ENCODE assay signal across 12 cellular contexts in the genomic region with DNA sequence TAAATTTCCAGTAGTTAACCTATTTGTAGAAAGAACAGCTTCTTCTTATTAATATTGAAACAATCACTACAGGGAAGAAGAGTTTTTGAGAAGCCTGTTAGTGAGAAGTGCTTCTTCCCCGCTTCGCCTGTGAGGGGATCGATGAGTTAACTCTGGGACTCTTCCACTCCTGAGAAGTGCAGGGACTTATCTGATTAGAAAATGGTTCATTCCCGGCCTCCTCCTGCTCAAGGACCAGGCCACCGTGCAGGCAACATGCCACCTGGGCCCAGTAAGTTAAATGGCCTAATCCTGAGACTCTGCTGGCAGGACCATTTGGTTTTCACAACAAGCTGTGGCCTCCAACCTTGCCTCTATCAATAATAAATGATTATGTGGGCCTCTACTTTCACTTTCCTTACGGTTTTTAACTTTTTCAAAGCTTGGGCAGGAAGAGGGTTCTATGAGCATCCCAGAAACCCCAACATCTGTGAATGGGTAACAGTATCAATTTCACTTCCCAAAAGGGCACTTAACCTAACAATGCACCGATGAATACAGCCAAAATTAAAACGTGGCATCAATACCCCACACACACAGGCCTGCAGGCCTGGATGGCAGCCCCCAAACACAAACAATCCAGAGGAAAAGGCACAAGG. TPM values are rescaled to one million over a fixed set of nuclear protein-coding genes. Genes with fewer than 3 reads are reported as not detected.
DNase-seq lines count a peak whose midpoint lies in the region; ATAC-seq and TF ChIP-seq lines count a peak whose summit lies in the region.
"Had no signal": no experiment of that assay in that cellular context is flagged by ENCODE, and none has a peak within 500 bp of the region (broad histone marks: within the 10 kb centered on the region; RNA-seq: fewer than 3 reads in every experiment).

No MANE protein-coding gene starts in this region.

- H3K9me3 Mint-ChIP-seq in CD4-positive, alpha-beta memory T cell = no peaks in the 10 kb centered on the region
- H3K9me3 Mint-ChIP-seq in activated T-helper 17 cell treated with anti-CD3 and anti-CD28 coated beads, Interleukin-2, amount 50 U/mL, for 72 hours = no peaks in the 10 kb centered on the region
- no peaks in the 10 kb centered on the region for H3K9me3 Mint-ChIP-seq in endothelial cell (ENCODE audit: unreplicated experiment)
- H3K9me3 Mint-ChIP-seq: stimulated activated naive CD8-positive, alpha-beta T cell treated with anti-CD3 and anti-CD28 coated beads, Interleukin-15, Interleukin-2, amounts not matched to agents 100 ng/mL and 50 ng/mL, for 24 hours had no signal

- TF ChIP-seq CTCF in endothelial cell (IDR thresholded peaks at IDR 0.05; ENCODE audit: unreplicated experiment) = no peak

- no peaks in the 10 kb centered on the region for H3K36me3 Mint-ChIP-seq in CD4-positive, alpha-beta memory T cell
- peaks cover 5% of the 10 kb centered on the region for H3K36me3 Mint-ChIP-seq in activated T-helper 17 cell treated with anti-CD3 and anti-CD28 coated beads, Interleukin-2, amount 50 U/mL, for 72 hours (ENCODE audit: low read depth)
- peaks cover 15% of the 10 kb centered on the region for H3K36me3 Mint-ChIP-seq in endothelial cell (ENCODE audit: low read depth, unreplicated experiment)

- no peaks in the 10 kb centered on the region for H3K27me3 ChIP-seq in CD4-positive, alpha-beta memory T cell (ENCODE audit: insufficient read depth, low read length)
- H3K27me3 ChIP-seq: ascending aorta, right lobe of liver had no signal

- CTCF ChIA-PET in CD4-positive, alpha-beta memory T cell (lab: Charles Lee; ENCODE audit: partially characterized antibody) = interaction anchor here (0.8 to 4.4 kb wide), 2 partner anchors 16 to 30 kb away, joined by 3 to 13 read pairs; no protein-coding TSS in a partner anchor

- peaks cover 36% of the 10 kb centered on the region for H3K4me1 ChIP-seq in CD4-positive, alpha-beta memory T cell (ENCODE audit: insufficient read depth, low read length)
- H3K4me1 ChIP-seq: ascending aorta, right lobe of liver had no signal

- H3K4me1 Mint-ChIP-seq in CD4-positive, alpha-beta memory T cell = peaks cover 25 to 54% (median 32%) of the 10 kb centered on the region in 4 donors
- H3K4me1 Mint-ChIP-seq in activated T-helper 17 cell treated with anti-CD3 and anti-CD28 coated beads, Interleukin-2, amount 50 U/mL, for 72 hours = peaks cover 11% of the 10 kb centered on the region
- peaks cover 77% of the 10 kb centered on the region for H3K4me1 Mint-ChIP-seq in endothelial cell (ENCODE audit: unreplicated experiment)

- no peaks in the 10 kb centered on the region for H3K36me3 ChIP-seq in CD4-positive, alpha-beta memory T cell (ENCODE audit: insufficient read depth, low read length)
- H3K36me3 ChIP-seq: ascending aorta, right lobe of liver had no signal

- no peaks in the 10 kb centered on the region for H3K9me3 ChIP-seq in CD4-positive, alpha-beta memory T cell (ENCODE audit: control insufficient read depth in 1 of 2, low read length in 2 of 2)
- H3K9me3 ChIP-seq: ascending aorta, right lobe of liver had no signal

- intact Hi-C loops in CD4-positive, alpha-beta memory T cell (cut with micrococcal nuclease) = no loop called here

- H3K27ac ChIP-seq in CD4-positive, alpha-beta memory T cell (ENCODE audit: low read depth, low read length) = no peak overlapping the region
- H3K27ac ChIP-seq: ascending aorta, right lobe of liver had no signal

- POLR2A ChIA-PET in CD4-positive, alpha-beta memory T cell (lab: Charles Lee; ENCODE audit: partially characterized antibody) = interaction anchor here (0.7 kb wide), 1 partner anchor 16 kb away, joined by 4 read pairs; no protein-coding TSS in a partner anchor

- DNase-seq in CD4-positive, alpha-beta memory T cell = peak in 1 of 5 donors; percentile 12
- DNase-seq in NCI-H748 treated with DMSO at 0.1 percent for 48 hours (lab: John Stamatoyannopoulos, UW) (no peak), endothelial cell (ENCODE audit: low spot score) (no peak), dedifferentiated amniotic fluid mesenchymal stem cell (ENCODE audit: extremely low spot score) (no peak)
- DNase-seq: left cardiac atrium, right lobe of liver had no signal

- H3K4me3 Mint-ChIP-seq in CD4-positive, alpha-beta memory T cell = peak overlapping the region in 7 of 8 donors; percentile 19 to 68 (median 47)
- no peak overlapping the region for H3K4me3 Mint-ChIP-seq in activated T-helper 17 cell treated with anti-CD3 and anti-CD28 coated beads, Interleukin-2, amount 50 U/mL, for 72 hours
- no peak overlapping the region for H3K4me3 Mint-ChIP-seq in endothelial cell (ENCODE audit: unreplicated experiment)
- H3K4me3 Mint-ChIP-seq: stimulated activated naive CD8-positive, alpha-beta T cell treated with anti-CD3 and anti-CD28 coated beads, Interleukin-15, Interleukin-2, amounts not matched to agents 100 ng/mL and 50 ng/mL, for 24 hours had no signal

- H3K4me3 ChIP-seq in CD4-positive, alpha-beta memory T cell (ENCODE audit: low read length in 2 of 2) = no peak overlapping the region
- H3K4me3 ChIP-seq: ascending aorta, right lobe of liver had no signal

- ATAC-seq in GM18868 (IDR thresholded peaks at IDR 0.05; ENCODE audit: unreplicated experiment) (peak; percentile 47), HG03060 (IDR thresholded peaks at IDR 0.05; ENCODE audit: low read depth, unreplicated experiment) (peak; percentile 39), GM21390 (IDR thresholded peaks at IDR 0.05; ENCODE audit: unreplicated experiment) (no peak)
- ATAC-seq in activated T-helper 17 cell treated with anti-CD3 and anti-CD28 coated beads, Interleukin-2, amount 50 U/mL, for 72 hours (replicated peaks) = no peak
- ATAC-seq: left cardiac atrium had no signal

- no peaks in the 10 kb centered on the region for H3K27me3 Mint-ChIP-seq in CD4-positive, alpha-beta memory T cell
- no peaks in the 10 kb centered on the region for H3K27me3 Mint-ChIP-seq in activated T-helper 17 cell treated with anti-CD3 and anti-CD28 coated beads, Interleukin-2, amount 50 U/mL, for 72 hours
- H3K27me3 Mint-ChIP-seq in endothelial cell (ENCODE audit: unreplicated experiment) = peaks cover 5% of the 10 kb centered on the region
- H3K27me3 Mint-ChIP-seq: stimulated activated naive CD8-positive, alpha-beta T cell treated with anti-CD3 and anti-CD28 coated beads, Interleukin-15, Interleukin-2, amounts not matched to agents 100 ng/mL and 50 ng/mL, for 24 hours had no signal

- H3K27ac Mint-ChIP-seq in CD4-positive, alpha-beta memory T cell = peak overlapping the region in 6 of 7 donors; percentile 54 to 84 (median 68)
- peak overlapping the region; percentile 41 for H3K27ac Mint-ChIP-seq in activated T-helper 17 cell treated with anti-CD3 and anti-CD28 coated beads, Interleukin-2, amount 50 U/mL, for 72 hours
- no peak overlapping the region for H3K27ac Mint-ChIP-seq in endothelial cell (ENCODE audit: unreplicated experiment)

RNA-seq across cellular contexts. Expression of gene SIPA1L2, which starts 33.1 kb away (rescaled TPM):
- 1 to 10 TPM in 1 of 2 experiments, under 1 TPM in 1; 0.94 to 1.6 TPM for total RNA-seq in CD4-positive, alpha-beta memory T cell
- 1 to 10 TPM in 1 of 2 donors, under 1 TPM in 1; 0.20 to 1.1 TPM for polyA plus RNA-seq in CD4-positive, alpha-beta memory T cell
- total RNA-seq in activated T-helper 17 cell treated with anti-CD3 and anti-CD28 coated beads, Interleukin-2, amount 50 U/mL, for 72 hours = 10 to 100 TPM in 1 of 2 donors, 1 to 10 TPM in 1; 2.9 to 19.1 TPM
- total RNA-seq in endothelial cell (ENCODE audit: unreplicated experiment) = 153 TPM

Comparison
In these comparisons a context has a peak if more than half of its experiments do, and no peak if none do; other contexts are left out.
1. H3K4me3 Mint-ChIP-seq: peak in CD4-positive, alpha-beta memory T cell (7 of 8); none in activated T-helper 17 cell treated with anti-CD3 and anti-CD28 coated beads, Interleukin-2, amount 50 U/mL, for 72 hours (single experiment) and endothelial cell (single experiment).
2. ATAC-seq: peak in GM18868 (single experiment) and HG03060 (single experiment); none in activated T-helper 17 cell treated with anti-CD3 and anti-CD28 coated beads, Interleukin-2, amount 50 U/mL, for 72 hours (single experiment) and GM21390 (single experiment).